13 cellular contexts compared by ENCODE assay signal in the genomic region with DNA sequence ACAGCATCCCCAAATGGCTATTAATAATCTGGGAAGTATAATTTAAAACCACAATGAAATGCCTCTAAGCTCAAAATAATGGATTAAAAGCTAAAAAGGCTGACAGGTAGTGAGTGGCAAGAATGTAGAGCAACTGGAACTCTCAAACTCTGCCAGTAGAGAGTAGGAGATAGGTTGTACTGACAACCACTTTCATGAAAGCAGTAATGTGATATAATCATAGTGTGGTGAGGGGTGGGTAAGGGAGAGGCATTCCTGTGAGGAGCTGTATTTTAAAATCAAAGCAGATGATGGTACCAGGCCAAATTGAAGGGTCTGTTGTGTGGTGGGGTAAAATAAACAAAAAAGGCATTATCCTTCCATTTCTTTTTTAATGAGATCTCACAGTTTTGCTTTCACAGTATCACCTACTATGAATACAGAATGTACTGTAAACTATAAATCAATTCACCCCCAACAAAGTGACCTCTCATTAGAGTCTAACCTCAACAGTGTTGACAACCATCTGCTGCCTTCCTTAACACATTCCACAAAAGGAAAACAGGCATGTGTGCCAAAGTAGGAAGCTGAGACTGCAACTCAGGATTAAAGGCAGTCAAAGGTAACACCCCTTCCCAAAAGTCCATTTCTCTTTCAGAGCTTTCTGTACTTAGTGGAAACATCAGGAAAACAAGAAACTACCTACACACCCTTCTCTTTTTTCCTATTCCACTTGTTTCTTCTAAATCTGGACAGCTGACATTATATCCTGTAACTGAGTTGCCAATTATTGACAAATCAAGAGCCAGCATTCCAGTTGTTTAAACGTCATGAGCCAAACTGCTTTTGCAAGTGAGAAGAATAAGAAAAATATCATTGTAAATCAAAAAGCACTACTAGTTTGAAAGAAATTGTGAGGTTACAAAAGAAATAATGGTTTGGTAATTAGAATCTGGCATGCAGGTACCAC.
DNase-seq lines count a peak whose midpoint lies in the region; ATAC-seq lines count a peak whose summit lies in the region.
"Had no signal": no experiment of that assay in that cellular context is flagged by ENCODE, and none has a peak within 500 bp of the region (broad histone marks: within the 10 kb centered on the region; RNA-seq: fewer than 3 reads in every experiment).

No MANE protein-coding gene starts in this region.

- peak; percentile 22 for DNase-seq in NCI-H2171 treated with DMSO at 0.1 percent for 48 hours (lab: John Stamatoyannopoulos, UW)
- no peak for DNase-seq in NCI-H2171 (lab: John Stamatoyannopoulos, UW)
- peak; percentile 94 for DNase-seq in NCI-H69 (lab: John Stamatoyannopoulos, UW)
- peak; percentile 21 for DNase-seq in fibroblast of peridontal ligament (ENCODE audit: extremely low read depth)
- peak; percentile 11 for DNase-seq in pulmonary artery endothelial cell (ENCODE audit: low read depth, low spot score)
- no peak for DNase-seq in caudate nucleus (lab: John Stamatoyannopoulos, UW)
- DNase-seq in NCI-H345 treated with DMSO at 0.1 percent for 48 hours (lab: John Stamatoyannopoulos, UW; ENCODE audit: unreplicated experiment), result no peak
- DNase-seq: activated T-cell treated with anti-CD3 and anti-CD28 coated beads, Interleukin-2, amount 50 U/mL, for 72 hours; nucleus accumbens; stomach; T1000 had no signal

- H3K27ac ChIP-seq in caudate nucleus (ENCODE audit: low read depth, low read length), result no peak overlapping the region
- H3K27ac ChIP-seq: stomach had no signal

- ATAC-seq in HG03378 (IDR thresholded peaks at IDR 0.05; ENCODE audit: unreplicated experiment), result no peak
- ATAC-seq: activated T-cell treated with anti-CD3 and anti-CD28 coated beads, Interleukin-2, amount 50 U/mL, for 72 hours; GM23338 had no signal

Comparison
In these comparisons a context has a peak if more than half of its experiments do, and no peak if none do; other contexts are left out.
1. DNase-seq: peak in NCI-H2171 treated with DMSO at 0.1 percent for 48 hours (single experiment), NCI-H69 (single experiment), fibroblast of peridontal ligament (single experiment) and pulmonary artery endothelial cell (single experiment); none in NCI-H2171 (single experiment), caudate nucleus (0 of 61) and NCI-H345 treated with DMSO at 0.1 percent for 48 hours (single experiment).